In genomic region chr3:61926913-61927312, GRCh38 we compare ENCODE assay signal across 12 cellular contexts.
A peak's percentile ranks its signal among the peaks of the same experiment; 100 is the strongest.
DNase-seq lines count a peak whose midpoint lies in the region; ATAC-seq, FAIRE-seq and TF ChIP-seq lines count a peak whose summit lies in the region.
"Had no signal": no experiment of that assay in that cellular context is flagged by ENCODE, and none has a peak within 500 bp of the region (broad histone marks: within the 10 kb centered on the region; RNA-seq: fewer than 3 reads in every experiment).

No MANE protein-coding gene starts in this region.

- H3K4me3 ChIP-seq in mammary epithelial cell (replicated peaks in 1 of 3; ENCODE audit: insufficient read depth in 1 of 3, low read depth in 2 of 3, low read length in 3 of 3) (no peak overlapping the region), left ventricle myocardium inferior (peak overlapping the region; percentile 35), skeletal muscle cell (ENCODE audit: low read depth, low read length) (no peak overlapping the region), PC-3 (ENCODE audit: low read length) (no peak overlapping the region)

- H3K4me2 ChIP-seq in mammary epithelial cell (ENCODE audit: insufficient read depth, low read depth, low read length) (no peak overlapping the region), PC-3 (ENCODE audit: low read length) (no peak overlapping the region)

- intact Hi-C loops in mammary epithelial cell (cut with micrococcal nuclease) (no loop called here), left ventricle myocardium inferior (cut with micrococcal nuclease) (loop anchor here (5.0 to 10.0 kb wide), 2 partner anchors 208 to 260 kb away; no protein-coding TSS in a partner anchor), PC-3 (cut with micrococcal nuclease) (no loop called here)

- H3K27ac ChIP-seq in mammary epithelial cell (ENCODE audit: insufficient read depth, low read depth, low read length) (no peak overlapping the region), left ventricle myocardium inferior (replicated peaks) (peak overlapping the region; percentile 88), PC-3 (ENCODE audit: low read length) (no peak overlapping the region)

- no peak overlapping the region for H3K9ac ChIP-seq in mammary epithelial cell (ENCODE audit: insufficient read depth, low read length)
- H3K9ac ChIP-seq in PC-3 (ENCODE audit: low read length) = no peak overlapping the region

- in situ Hi-C loops in mammary epithelial cell (cut with MboI; ENCODE audit: low sequenced_read_pairs in 2 of 2) = no loop called here

- ATAC-seq in left lobe of liver (no peak), PC-3 (no peak)
- ATAC-seq: CD8-positive, alpha-beta T cell had no signal

- H3K79me2 ChIP-seq in mammary epithelial cell (ENCODE audit: insufficient read depth, low read length) (no peaks in the 10 kb centered on the region), PC-3 (ENCODE audit: low read length) (no peaks in the 10 kb centered on the region)

- no peaks in the 10 kb centered on the region for H3F3A ChIP-seq in PC-3 (ENCODE audit: low read length, unreplicated experiment)

- WGBS in mammary epithelial cell (ENCODE audit: low coverage, missing lambda C conversion rate) = 24% methylated on average over 3 of the region's 3 CpGs

- H3K27me3 ChIP-seq in mammary epithelial cell (ENCODE audit: insufficient read depth, low read length) = no peaks in the 10 kb centered on the region
- H3K27me3 ChIP-seq in left ventricle myocardium inferior (ENCODE audit: low read depth) = no peaks in the 10 kb centered on the region
- no peaks in the 10 kb centered on the region for H3K27me3 ChIP-seq in PC-3 (ENCODE audit: low read length)

- H2AFZ ChIP-seq in mammary epithelial cell (ENCODE audit: low read depth, low read length) (peak overlapping the region; percentile 44), PC-3 (ENCODE audit: low read length) (no peak overlapping the region)

- TF ChIP-seq CTCF in mammary epithelial cell (conservative IDR thresholded peaks at IDR 0.05 in 1 of 2, IDR thresholded peaks at IDR 0.05 in 1 of 2; ENCODE audit: extremely low read depth in 1 of 2, insufficient read depth in 1 of 2, low read depth in 1 of 2, low read length in 2 of 2) (no peak), left ventricle myocardium inferior (IDR thresholded peaks at IDR 0.05; ENCODE audit: borderline replicate concordance) (no peak), PC-3 (conservative IDR thresholded peaks at IDR 0.05; ENCODE audit: low read depth, low read length) (no peak)

- H3K36me3 ChIP-seq in mammary epithelial cell (ENCODE audit: insufficient read depth, low read length) = no peaks in the 10 kb centered on the region
- H3K36me3 ChIP-seq in left ventricle myocardium inferior = no peaks in the 10 kb centered on the region
- H3K36me3 ChIP-seq in PC-3 (ENCODE audit: low read depth, low read length) = no peaks in the 10 kb centered on the region

- dilution Hi-C loops in mammary epithelial cell (cut with HindIII; ENCODE audit: low sequenced_read_pairs) = no loop called here

- FAIRE-seq in RCC 7860 (lab: Jason Lieb, UNC) = no peak

- H4K20me1 ChIP-seq in mammary epithelial cell (ENCODE audit: insufficient read depth, low read length) = no peaks in the 10 kb centered on the region
- no peaks in the 10 kb centered on the region for H4K20me1 ChIP-seq in PC-3 (ENCODE audit: low read length)

- H3K4me1 ChIP-seq in mammary epithelial cell (ENCODE audit: insufficient read depth, low read length) (peaks cover 10% of the 10 kb centered on the region), left ventricle myocardium inferior (peaks cover 76% of the 10 kb centered on the region), PC-3 (ENCODE audit: insufficient read depth, low read length) (no peaks in the 10 kb centered on the region)

- no peaks in the 10 kb centered on the region for H3K9me2 ChIP-seq in PC-3 (replicated peaks; ENCODE audit: low read length)

- DNase-seq in ELR (ENCODE audit: low read depth) (peak; percentile 26), mammary epithelial cell (peak; percentile 69), left ventricle myocardium inferior (no peak), skeletal muscle cell (ENCODE audit: low read depth) (peak; percentile 31), left lobe of liver (ENCODE audit: low spot score) (no peak), NCI-H1694 (lab: John Stamatoyannopoulos, UW) (no peak), PC-3 (no peak), RCC 7860 (ENCODE audit: low spot score) (no peak)
- DNase-seq: activated CD8-positive, alpha-beta memory T cell treated with anti-CD3 and anti-CD28 coated beads for 24 hours; CD8-positive, alpha-beta T cell; NCI-H1417; SW 1271 had no signal

- H3K9me3 ChIP-seq in mammary epithelial cell (replicated peaks; ENCODE audit: insufficient read depth, low read length) (no peaks in the 10 kb centered on the region), left ventricle myocardium inferior (replicated peaks) (no peaks in the 10 kb centered on the region), PC-3 (ENCODE audit: low read length) (no peaks in the 10 kb centered on the region)

- POLR2A ChIA-PET in PC-3 (lab: Charles Lee; ENCODE audit: unreplicated experiment) = no interaction called here

- CTCF ChIA-PET in mammary epithelial cell (lab: Charles Lee; ENCODE audit: low non-redundant PET) (interaction anchor here (1.1 kb wide), 1 partner anchor 10 kb away, joined by 6 read pairs; no protein-coding TSS in a partner anchor), PC-3 (lab: Charles Lee) (no interaction called here)

- BruUV-seq in mammary epithelial cell (replicated peaks; lab: Mats Ljungman, UMichigan) = no TSS peak
- no TSS peak for BruUV-seq in PC-3 (replicated peaks; lab: Mats Ljungman, UMichigan)

Comparison
In these comparisons a context has a peak if more than half of its experiments do, and no peak if none do; other contexts are left out.
1. DNase-seq: peak in ELR (single experiment), mammary epithelial cell (single experiment) and skeletal muscle cell (single experiment); none in left ventricle myocardium inferior (single experiment), left lobe of liver (single experiment), NCI-H1694 (single experiment), PC-3 (single experiment) and RCC 7860 (single experiment).